25 cellular contexts compared by ENCODE assay signal in genomic region chr17:65364408-65364807, GRCh38.
"Had no signal": no experiment of that assay in that cellular context is flagged by ENCODE, and none has a peak within 500 bp of the region (broad histone marks: within the 10 kb centered on the region; RNA-seq: fewer than 3 reads in every experiment).

No MANE protein-coding gene starts in this region.

- ATAC-seq: gastrocnemius medialis; left lobe of liver; naive thymus-derived CD4-positive, alpha-beta T cell; right lobe of liver; stimulated activated naive B cell treated with anti-CD40 and anti-IgM and Interleukin-4, amounts not matched to agents 10 μg/mL and 1 μg/mL and 100 μg/mL, for 72 hours; upper lobe of right lung had no signal

- H3K27ac Mint-ChIP-seq: dendritic cell treated with granulocyte-macrophage colony-stimulating factor and Interleukin-4, amounts not matched to agents 40 ng/mL and 50 ng/mL, for 4 days; memory B cell; naive thymus-derived CD4-positive, alpha-beta T cell; stimulated activated naive B cell treated with anti-CD40 and anti-IgM and Interleukin-4, amounts not matched to agents 10 μg/mL and 1 μg/mL and 100 μg/mL, for 72 hours had no signal

- H3K27ac ChIP-seq: colonic mucosa, gastrocnemius medialis, right lobe of liver, thoracic aorta, tibial nerve, upper lobe of right lung, uterus had no signal

- H3K9me3 Mint-ChIP-seq: dendritic cell treated with granulocyte-macrophage colony-stimulating factor and Interleukin-4, amounts not matched to agents 40 ng/mL and 50 ng/mL, for 4 days; stimulated activated naive B cell treated with anti-CD40 and anti-IgM and Interleukin-4, amounts not matched to agents 10 μg/mL and 1 μg/mL and 100 μg/mL, for 72 hours had no signal

- H3K4me1 ChIP-seq: pancreas, right lobe of liver, tibial nerve, upper lobe of right lung, uterus had no signal

- H3K9me3 ChIP-seq: colonic mucosa, gastrocnemius medialis, mucosa of descending colon, pancreas, right lobe of liver, thoracic aorta, tibial nerve, upper lobe of right lung, uterus had no signal

- H3K4me1 Mint-ChIP-seq: memory B cell; naive thymus-derived CD4-positive, alpha-beta T cell had no signal

- H3K36me3 ChIP-seq: colonic mucosa, gastrocnemius medialis, pancreas, right lobe of liver, thoracic aorta, tibial nerve, upper lobe of right lung, uterus had no signal

- H3K36me3 Mint-ChIP-seq: memory B cell; naive thymus-derived CD4-positive, alpha-beta T cell; stimulated activated naive B cell treated with anti-CD40 and anti-IgM and Interleukin-4, amounts not matched to agents 10 μg/mL and 1 μg/mL and 100 μg/mL, for 72 hours had no signal

- DNase-seq: colonic mucosa; effector memory CD4-positive, alpha-beta T cell; foreskin fibroblast; gastrocnemius medialis; head of caudate nucleus; kidney; mucosa of descending colon; naive thymus-derived CD4-positive, alpha-beta T cell; occipital lobe; pancreas; right lobe of liver; small intestine; stimulated activated CD4-positive, alpha-beta T cell treated with anti-CD3 and anti-CD28 coated beads, Interleukin-15, amount 100 ng/mL, for 24 hours; stimulated activated CD4-positive, alpha-beta T cell treated with anti-CD3 and anti-CD28 coated beads, Interleukin-2, amount 100 ng/mL, for 48 hours; stimulated activated naive B cell treated with anti-CD40 and anti-IgM and Interleukin-4, amounts not matched to agents 10 μg/mL and 1 μg/mL and 100 μg/mL, for 72 hours; upper lobe of right lung; uterus had no signal

- H3K4me3 Mint-ChIP-seq: dendritic cell treated with granulocyte-macrophage colony-stimulating factor and Interleukin-4, amounts not matched to agents 40 ng/mL and 50 ng/mL, for 4 days; memory B cell; mesothelial cell of epicardium; naive thymus-derived CD4-positive, alpha-beta T cell; nephron; stimulated activated naive B cell treated with anti-CD40 and anti-IgM and Interleukin-4, amounts not matched to agents 10 μg/mL and 1 μg/mL and 100 μg/mL, for 72 hours had no signal

- H3K27me3 ChIP-seq: colonic mucosa, gastrocnemius medialis, pancreas, right lobe of liver, tibial nerve, upper lobe of right lung, uterus had no signal

- H3K4me3 ChIP-seq: colonic mucosa, gastrocnemius medialis, lung, mucosa of descending colon, pancreas, right lobe of liver, thoracic aorta, tibial nerve, upper lobe of right lung, uterus had no signal
